20 cellular contexts compared by ENCODE assay signal in the genomic region with DNA sequence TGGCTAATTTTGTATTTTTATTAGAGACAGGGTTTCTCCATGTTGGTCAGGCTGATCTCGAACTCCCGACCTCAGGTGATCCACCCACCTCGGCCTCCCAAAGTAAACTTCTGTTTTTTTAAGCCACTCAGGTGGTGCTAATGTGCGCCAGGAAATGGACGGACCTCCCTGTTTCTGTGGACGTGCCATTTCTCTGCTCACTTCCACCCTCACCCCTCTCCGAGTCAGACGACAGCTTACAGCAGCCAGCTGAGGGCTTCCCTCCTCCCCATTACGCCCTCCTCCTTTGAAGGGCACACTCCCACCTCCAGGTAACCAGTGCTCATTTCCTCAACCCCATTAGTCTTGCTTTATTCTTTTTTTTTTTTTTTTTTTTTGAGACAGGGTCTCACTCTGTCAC. TPM values are rescaled to one million over a fixed set of nuclear protein-coding genes. Genes with fewer than 3 reads are reported as not detected.
DNase-seq lines count a peak whose midpoint lies in the region; ATAC-seq lines count a peak whose summit lies in the region.
"Had no signal": no experiment of that assay in that cellular context is flagged by ENCODE, and none has a peak within 500 bp of the region (broad histone marks: within the 10 kb centered on the region; RNA-seq: fewer than 3 reads in every experiment).

No MANE protein-coding gene starts in this region.

- H3K27ac Mint-ChIP-seq in activated naive CD4-positive, alpha-beta T cell treated with anti-CD3 and anti-CD28 coated beads, Interleukin-2, amount 50 U/mL, for 72 hours, result peak overlapping the region; percentile 91 to 92
- H3K27ac Mint-ChIP-seq in activated naive CD8-positive, alpha-beta T cell treated with anti-CD3 and anti-CD28 coated beads, Interleukin-2, amount 10 ng/mL, durations not matched to agents 7 days and 5 days, result peak overlapping the region; percentile 36
- H3K27ac Mint-ChIP-seq in stimulated activated naive CD8-positive, alpha-beta T cell treated with anti-CD3 and anti-CD28 coated beads, Interleukin-15, amount 100 ng/mL, for 72 hours, result no peak overlapping the region

- peaks cover 6 to 20% of the 10 kb centered on the region in 2 donors for H3K36me3 Mint-ChIP-seq in activated naive CD4-positive, alpha-beta T cell treated with anti-CD3 and anti-CD28 coated beads, Interleukin-2, amount 50 U/mL, for 72 hours
- peaks cover 8% of the 10 kb centered on the region for H3K36me3 Mint-ChIP-seq in activated naive CD8-positive, alpha-beta T cell treated with anti-CD3 and anti-CD28 coated beads, Interleukin-2, amount 10 ng/mL, durations not matched to agents 7 days and 5 days

- peak; percentile 48 for DNase-seq in activated CD8-positive, alpha-beta memory T cell treated with anti-CD3 and anti-CD28 coated beads, Interleukin-2, amount 50 U/mL, for 48 hours
- DNase-seq in activated CD8-positive, alpha-beta memory T cell treated with anti-CD3 and anti-CD28 coated beads, Interleukin-2, amount 50 U/mL, for 4 hours, result no peak
- no peak for DNase-seq in activated naive CD4-positive, alpha-beta T cell treated with anti-CD3 and anti-CD28 coated beads, Interleukin-2, amount 50 U/mL, for 72 hours (ENCODE audit: low spot score in 2 of 2)
- DNase-seq in activated naive CD4-positive, alpha-beta T cell (lab: John Stamatoyannopoulos, UW), result no peak
- DNase-seq in activated naive CD8-positive, alpha-beta T cell treated with anti-CD3 and anti-CD28 coated beads, Interleukin-2, amount 10 ng/mL, durations not matched to agents 7 days and 5 days, result no peak
- no peak for DNase-seq in stimulated activated naive CD8-positive, alpha-beta T cell treated with anti-CD3 and anti-CD28 coated beads, Interleukin-15, amount 100 ng/mL, for 72 hours
- no peak for DNase-seq in islet precursor cell
- DNase-seq: CD4-positive, CD25-positive, alpha-beta regulatory T cell; DMS153; DND-41; NCI-H1048; NCI-H1417; NCI-H1694; NCI-H2029 treated with DMSO at 0.1 percent for 48 hours; NCI-H446 treated with DMSO at 0.1 percent for 48 hours; NCI-H526; NCI-H82; NK-92 treated with Interleukin-12 subunit alpha and Interleukin-12 subunit beta, amount 100 ng/mL, for 24 hours; PC-3 had no signal

- POLR2A ChIA-PET in activated naive CD8-positive, alpha-beta T cell treated with anti-CD3 and anti-CD28 coated beads, Interleukin-2, amount 10 ng/mL, durations not matched to agents 7 days and 5 days (lab: Charles Lee), result interaction anchor here (0.6 to 1.0 kb wide), 3 partner anchors 15 to 78 kb away, joined by 3 to 4 read pairs (median 3); no protein-coding TSS in a partner anchor

- peaks cover 0 to 3% of the 10 kb centered on the region in 2 donors for H3K9me3 Mint-ChIP-seq in activated naive CD4-positive, alpha-beta T cell treated with anti-CD3 and anti-CD28 coated beads, Interleukin-2, amount 50 U/mL, for 72 hours
- H3K9me3 Mint-ChIP-seq in activated naive CD8-positive, alpha-beta T cell treated with anti-CD3 and anti-CD28 coated beads, Interleukin-2, amount 10 ng/mL, durations not matched to agents 7 days and 5 days, result no peaks in the 10 kb centered on the region
- H3K9me3 Mint-ChIP-seq in stimulated activated naive CD8-positive, alpha-beta T cell treated with anti-CD3 and anti-CD28 coated beads, Interleukin-15, amount 100 ng/mL, for 72 hours, result no peaks in the 10 kb centered on the region
- H3K9me3 Mint-ChIP-seq: CD4-positive, CD25-positive, alpha-beta regulatory T cell had no signal

- no peaks in the 10 kb centered on the region for H3K27me3 Mint-ChIP-seq in activated naive CD8-positive, alpha-beta T cell treated with anti-CD3 and anti-CD28 coated beads, Interleukin-2, amount 10 ng/mL, durations not matched to agents 7 days and 5 days
- H3K27me3 Mint-ChIP-seq in stimulated activated naive CD8-positive, alpha-beta T cell treated with anti-CD3 and anti-CD28 coated beads, Interleukin-15, amount 100 ng/mL, for 72 hours, result no peaks in the 10 kb centered on the region
- H3K27me3 Mint-ChIP-seq: CD4-positive, CD25-positive, alpha-beta regulatory T cell had no signal

- H3K4me1 Mint-ChIP-seq in activated naive CD8-positive, alpha-beta T cell treated with anti-CD3 and anti-CD28 coated beads, Interleukin-2, amount 10 ng/mL, durations not matched to agents 7 days and 5 days, result peaks cover 25% of the 10 kb centered on the region
- peaks cover 80% of the 10 kb centered on the region for H3K4me1 Mint-ChIP-seq in stimulated activated naive CD8-positive, alpha-beta T cell treated with anti-CD3 and anti-CD28 coated beads, Interleukin-15, amount 100 ng/mL, for 72 hours

- peak overlapping the region; percentile 6 for H3K4me3 Mint-ChIP-seq in activated naive CD8-positive, alpha-beta T cell treated with anti-CD3 and anti-CD28 coated beads, Interleukin-2, amount 10 ng/mL, durations not matched to agents 7 days and 5 days
- peak overlapping the region; percentile 29 to 53 for H3K4me3 Mint-ChIP-seq in stimulated activated naive CD8-positive, alpha-beta T cell treated with anti-CD3 and anti-CD28 coated beads, Interleukin-15, amount 100 ng/mL, for 72 hours

- ATAC-seq in activated naive CD4-positive, alpha-beta T cell treated with anti-CD3 and anti-CD28 coated beads, Interleukin-2, amount 50 U/mL, for 72 hours, result no peak
- peak; percentile 28 for ATAC-seq in activated naive CD8-positive, alpha-beta T cell treated with anti-CD3 and anti-CD28 coated beads, Interleukin-2, amount 10 ng/mL, durations not matched to agents 7 days and 5 days (ENCODE audit: low read depth)
- no peak for ATAC-seq in stimulated activated naive CD8-positive, alpha-beta T cell treated with anti-CD3 and anti-CD28 coated beads, Interleukin-15, amount 100 ng/mL, for 72 hours
- ATAC-seq: HCT116, PC-3 had no signal

RNA-seq across cellular contexts. Expression of gene EZH2, which starts 41.7 kb away (rescaled TPM):
- total RNA-seq in activated naive CD4-positive, alpha-beta T cell treated with anti-CD3 and anti-CD28 coated beads, Interleukin-2, amount 50 U/mL, for 72 hours, result 100 to 1,000 TPM; 106 to 171 TPM
- total RNA-seq in activated naive CD8-positive, alpha-beta T cell treated with anti-CD3 and anti-CD28 coated beads, Interleukin-2, amount 10 ng/mL, durations not matched to agents 7 days and 5 days, result 10 to 100 TPM; 73.8 to 76.6 TPM

Comparison
In these comparisons a context has a peak if more than half of its experiments do, and no peak if none do; other contexts are left out.
1. H3K27ac Mint-ChIP-seq: peak in activated naive CD4-positive, alpha-beta T cell treated with anti-CD3 and anti-CD28 coated beads, Interleukin-2, amount 50 U/mL, for 72 hours (2 of 2) and activated naive CD8-positive, alpha-beta T cell treated with anti-CD3 and anti-CD28 coated beads, Interleukin-2, amount 10 ng/mL, durations not matched to agents 7 days and 5 days (single experiment); none in stimulated activated naive CD8-positive, alpha-beta T cell treated with anti-CD3 and anti-CD28 coated beads, Interleukin-15, amount 100 ng/mL, for 72 hours (0 of 2).